In genomic region chr9:5671711-5672353, GRCh38 we compare ENCODE assay signal across 1 cellular context.
TF ChIP-seq lines count a peak whose summit lies in the region.

No MANE protein-coding gene starts in this region.

TF ChIP-seq in IMR-90, 13 proteins besides CTCF, POLR2A, EP300 and RAD21 (continued from another document):
- no peak for TF ChIP-seq NFE2L2 (IDR thresholded peaks at IDR 0.05; ENCODE audit: low read depth, low read length)
- TF ChIP-seq BHLHE40 (IDR thresholded peaks at IDR 0.05; ENCODE audit: low read depth, low read length) = no peak
- no peak for TF ChIP-seq USF2 (IDR thresholded peaks at IDR 0.05; ENCODE audit: low read depth, low read length)
- TF ChIP-seq MAFK (IDR thresholded peaks at IDR 0.05; ENCODE audit: low read depth, low read length) = no peak
- TF ChIP-seq FOS (IDR thresholded peaks at IDR 0.05; ENCODE audit: low read depth, low read length) = no peak
- TF ChIP-seq RCOR1 (IDR thresholded peaks at IDR 0.05; ENCODE audit: insufficient replicate concordance, low read length) = no peak
- TF ChIP-seq RFX5 (IDR thresholded peaks at IDR 0.05; ENCODE audit: low read depth, low read length) = no peak
- no peak for TF ChIP-seq MXI1 (IDR thresholded peaks at IDR 0.05; ENCODE audit: borderline replicate concordance, low read depth, low read length)
- TF ChIP-seq CEBPB (IDR thresholded peaks at IDR 0.05; ENCODE audit: low read depth, low read length) = no peak
- no peak for TF ChIP-seq SMC3 (IDR thresholded peaks at IDR 0.05; ENCODE audit: low read depth, low read length)
